Comparison of ENCODE assay signal across 26 cellular contexts in the genomic region with DNA sequence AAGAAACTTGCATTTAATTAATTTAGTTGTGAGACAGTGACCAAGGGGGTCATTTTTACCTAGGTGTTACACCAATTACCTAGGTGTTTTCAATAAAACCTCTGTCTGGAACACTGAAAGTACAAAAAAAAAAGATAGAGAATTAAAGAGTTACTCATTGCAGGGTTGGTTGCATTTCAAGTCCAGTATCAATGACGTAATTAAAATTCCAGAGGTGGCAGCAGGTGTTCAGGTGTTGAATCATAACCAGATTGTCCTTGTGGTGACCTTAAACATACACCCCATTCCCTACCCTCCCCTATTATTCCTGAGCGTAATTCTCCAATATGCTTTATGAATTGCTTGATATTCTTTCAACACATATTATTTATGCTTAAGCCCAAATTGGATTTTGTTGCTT.
"Had no signal": no experiment of that assay in that cellular context is flagged by ENCODE, and none has a peak within 500 bp of the region (broad histone marks: within the 10 kb centered on the region; RNA-seq: fewer than 3 reads in every experiment).

No MANE protein-coding gene starts in this region.

- H3K9me3 ChIP-seq: breast epithelium, pancreas, psoas muscle, tibial nerve had no signal

- H3K36me3 ChIP-seq: breast epithelium, pancreas, tibial nerve had no signal

- H3K4me1 ChIP-seq: breast epithelium, pancreas, psoas muscle, tibial nerve had no signal

- DNase-seq: activated CD4-positive, alpha-beta memory T cell treated with anti-CD3 and anti-CD28 coated beads, Interleukin-2, amount 10 ng/mL, durations not matched to agents 7 days and 5 days; activated CD4-positive, alpha-beta T cell treated with anti-CD3 and anti-CD28 coated beads, Interleukin-2, amount 10 ng/mL, durations not matched to agents 7 days and 5 days; activated CD4-positive, CD25-positive, alpha-beta regulatory T cell treated with anti-CD3 and anti-CD28 coated beads, Interleukin-2, amount 50 U/mL, for 72 hours; activated CD8-positive, alpha-beta memory T cell treated with anti-CD3 and anti-CD28 coated beads, Interleukin-2, amount 50 U/mL, for 48 hours; activated gamma-delta T cell; activated naive CD4-positive, alpha-beta T cell treated with anti-CD3 and anti-CD28 coated beads, Interleukin-2, amount 50 U/mL, for 16 hours; activated T-cell treated with anti-CD3 and anti-CD28 coated beads, Interleukin-2, amount 50 U/mL, for 24 hours; amniotic stem cell; dermis blood vessel endothelial cell; effector CD4-positive, alpha-beta T cell; glutamatergic neuron; left colon; midbrain; naive thymus-derived CD4-positive, alpha-beta T cell; nucleus accumbens; pancreas; psoas muscle; right cardiac atrium; stimulated activated CD4-positive, alpha-beta T cell treated with anti-CD3 and anti-CD28 coated beads, Interleukin-2, amount 100 ng/mL, for 48 hours; stimulated activated naive CD4-positive, alpha-beta T cell treated with Interleukin-2 at 50 U/mL for 16 hours; SW 1271; T-helper 17 cell; T1000 had no signal

- H3K27me3 ChIP-seq: breast epithelium, pancreas, tibial nerve had no signal

- H3K27ac ChIP-seq: breast epithelium, epithelial cell of prostate, pancreas, psoas muscle, tibial nerve had no signal

- H3K4me3 ChIP-seq: breast epithelium, pancreas, psoas muscle, tibial nerve had no signal
